ENCODE assay signal across 8 cellular contexts in genomic region chr3:48716508-48716981, GRCh38. TPM values are rescaled to one million over a fixed set of nuclear protein-coding genes. Genes with fewer than 3 reads are reported as not detected.
DNase-seq lines count a peak whose midpoint lies in the region; ATAC-seq and TF ChIP-seq lines count a peak whose summit lies in the region.

No MANE protein-coding gene starts in this region.

- H3K9me3 Mint-ChIP-seq in activated CD4-positive, alpha-beta T cell treated with anti-CD3 and anti-CD28 coated beads, Interleukin-2, amount 10 ng/mL, durations not matched to agents 24 days and 14 days, result peaks cover 8% of the 10 kb centered on the region
- no peaks in the 10 kb centered on the region for H3K9me3 Mint-ChIP-seq in endodermal cell
- no peaks in the 10 kb centered on the region for H3K9me3 Mint-ChIP-seq in neural crest cell

- intact Hi-C loops in activated CD4-positive, alpha-beta T cell treated with anti-CD3 and anti-CD28 coated beads, Interleukin-2, amount 10 ng/mL, durations not matched to agents 24 days and 14 days (cut with micrococcal nuclease), result loop anchor here (2.0 to 5.0 kb wide), 4 partner anchors 54 to 1521 kb away; partner anchors contain the start of genes CELSR3, GNAI2, NME6 and QRICH1

- peaks cover 37% of the 10 kb centered on the region for H3K36me3 ChIP-seq in endodermal cell (ENCODE audit: control insufficient read depth, insufficient read depth, low read length)

- H3K4me3 ChIP-seq in endodermal cell (ENCODE audit: low read length), result peak overlapping the region; percentile 97

- H3K36me3 Mint-ChIP-seq in activated CD4-positive, alpha-beta T cell treated with anti-CD3 and anti-CD28 coated beads, Interleukin-2, amount 10 ng/mL, durations not matched to agents 24 days and 14 days (ENCODE audit: low read depth), result peaks cover 23% of the 10 kb centered on the region
- H3K36me3 Mint-ChIP-seq in endodermal cell (ENCODE audit: low read depth) (peaks cover 33% of the 10 kb centered on the region), neural crest cell (ENCODE audit: low read depth) (peaks cover 10% of the 10 kb centered on the region)

- no peaks in the 10 kb centered on the region for H3K9me3 ChIP-seq in endodermal cell (ENCODE audit: control insufficient read depth, low read length)

- 0% methylated on average over 16 of the region's 16 CpGs; no CpG with 5 or more reads in 1 of the 2 experiments for WGBS in endodermal cell (ENCODE audit: insufficient coverage in 1 of 2, insufficient read length in 1 of 2), 2 experiments

- DNase-seq in activated gamma-delta T cell treated with Interleukin-2 at 50 U/mL for 16 hours, result peak; percentile 7
- no peak for DNase-seq in activated gamma-delta T cell (lab: John Stamatoyannopoulos, UW)
- peak; percentile 79 for DNase-seq in activated CD4-positive, alpha-beta T cell treated with anti-CD3 and anti-CD28 coated beads, Interleukin-2, amount 10 ng/mL, durations not matched to agents 24 days and 14 days
- peak; percentile 64 for DNase-seq in endodermal cell
- peak; percentile 8 for DNase-seq in neural crest cell (ENCODE audit: low read depth, low spot score)
- no peak for DNase-seq in NCI-H187 treated with DMSO at 0.1 percent for 48 hours (lab: John Stamatoyannopoulos, UW)
- no peak for DNase-seq in medulla oblongata (ENCODE audit: extremely low spot score)

- H3K4me1 Mint-ChIP-seq in activated CD4-positive, alpha-beta T cell treated with anti-CD3 and anti-CD28 coated beads, Interleukin-2, amount 10 ng/mL, durations not matched to agents 24 days and 14 days, result peaks cover 32% of the 10 kb centered on the region
- H3K4me1 Mint-ChIP-seq in endodermal cell (peaks cover 24% of the 10 kb centered on the region), neural crest cell (peaks cover 34% of the 10 kb centered on the region)

- H3K27ac ChIP-seq in endodermal cell (ENCODE audit: low read depth, low read length), result peak overlapping the region; percentile 95

- TF ChIP-seq CTCF in endodermal cell (conservative IDR thresholded peaks at IDR 0.05) (no peak), neural crest cell (conservative IDR thresholded peaks at IDR 0.05) (no peak)

- peak overlapping the region; percentile 98 for H3K27ac Mint-ChIP-seq in activated CD4-positive, alpha-beta T cell treated with anti-CD3 and anti-CD28 coated beads, Interleukin-2, amount 10 ng/mL, durations not matched to agents 24 days and 14 days
- H3K27ac Mint-ChIP-seq in endodermal cell (peak overlapping the region; percentile 100), neural crest cell (ENCODE audit: unreplicated experiment) (peak overlapping the region; percentile 99)

- peaks cover 22% of the 10 kb centered on the region for H3K27me3 Mint-ChIP-seq in activated CD4-positive, alpha-beta T cell treated with anti-CD3 and anti-CD28 coated beads, Interleukin-2, amount 10 ng/mL, durations not matched to agents 24 days and 14 days
- peaks cover 3% of the 10 kb centered on the region for H3K27me3 Mint-ChIP-seq in endodermal cell (ENCODE audit: insufficient read depth)
- H3K27me3 Mint-ChIP-seq in neural crest cell (ENCODE audit: low read depth), result peaks cover 5% of the 10 kb centered on the region

- peak overlapping the region; percentile 98 for H3K4me3 Mint-ChIP-seq in activated CD4-positive, alpha-beta T cell treated with anti-CD3 and anti-CD28 coated beads, Interleukin-2, amount 10 ng/mL, durations not matched to agents 24 days and 14 days
- H3K4me3 Mint-ChIP-seq in endodermal cell (peak overlapping the region; percentile 100), neural crest cell (peak overlapping the region; percentile 96)

- no peaks in the 10 kb centered on the region for H3K27me3 ChIP-seq in endodermal cell (ENCODE audit: control insufficient read depth, insufficient read depth, low read length, poor library complexity, severe bottlenecking)

- ATAC-seq in HG02981 (IDR thresholded peaks at IDR 0.05; ENCODE audit: unreplicated experiment), result no peak

- peak overlapping the region; percentile 100 for H3K9ac ChIP-seq in endodermal cell (ENCODE audit: extremely low read depth, low read length, poor library complexity, severe bottlenecking)

- no peaks in the 10 kb centered on the region for H3K4me1 ChIP-seq in endodermal cell (ENCODE audit: control insufficient read depth, insufficient read depth, low read length)

RNA-seq across cellular contexts. Expression of gene IP6K2, which starts 0.5 kb away (rescaled TPM):
- total RNA-seq in activated CD4-positive, alpha-beta T cell treated with anti-CD3 and anti-CD28 coated beads, Interleukin-2, amount 10 ng/mL, durations not matched to agents 24 days and 14 days, result 57.9 and 58.4 TPM in 2 replicates
- total RNA-seq in endodermal cell (100 to 1,000 TPM; 104 to 127 TPM), neural crest cell (139 and 143 TPM in 2 replicates)
- 219 TPM for polyA plus RNA-seq in endodermal cell (2013, experiment 1 of 2)
- polyA plus RNA-seq in endodermal cell (2013, experiment 2 of 2), result 181 TPM

RNA-seq across cellular contexts. Expression of gene NCKIPSD, which starts 30.8 kb away (rescaled TPM):
- total RNA-seq in activated CD4-positive, alpha-beta T cell treated with anti-CD3 and anti-CD28 coated beads, Interleukin-2, amount 10 ng/mL, durations not matched to agents 24 days and 14 days, result 53.1 and 54.1 TPM in 2 replicates
- total RNA-seq in endodermal cell, result 10 to 100 TPM; 30.9 to 32.5 TPM
- 30.2 TPM for polyA plus RNA-seq in endodermal cell (2013, experiment 1 of 2)
- 26.9 TPM for polyA plus RNA-seq in endodermal cell (2013, experiment 2 of 2)
- total RNA-seq in neural crest cell, result 25.3 and 30.2 TPM in 2 replicates

RNA-seq across cellular contexts. Expression of gene CELSR3, which starts 53.9 kb away (rescaled TPM):
- 14.5 and 15.2 TPM in 2 replicates for total RNA-seq in activated CD4-positive, alpha-beta T cell treated with anti-CD3 and anti-CD28 coated beads, Interleukin-2, amount 10 ng/mL, durations not matched to agents 24 days and 14 days
- total RNA-seq in endodermal cell (10 to 100 TPM; 20.7 to 30.1 TPM), neural crest cell (26.5 and 27.2 TPM in 2 replicates)
- 24.4 TPM for polyA plus RNA-seq in endodermal cell (2013, experiment 1 of 2)
- polyA plus RNA-seq in endodermal cell (2013, experiment 2 of 2), result 22.9 TPM

Comparison
In these comparisons a context has a peak if more than half of its experiments do, and no peak if none do; other contexts are left out.
1. DNase-seq: peak in activated gamma-delta T cell treated with Interleukin-2 at 50 U/mL for 16 hours (single experiment), activated CD4-positive, alpha-beta T cell treated with anti-CD3 and anti-CD28 coated beads, Interleukin-2, amount 10 ng/mL, durations not matched to agents 24 days and 14 days (single experiment), endodermal cell (single experiment) and neural crest cell (single experiment); none in activated gamma-delta T cell (single experiment), NCI-H187 treated with DMSO at 0.1 percent for 48 hours (single experiment) and medulla oblongata (single experiment).
2. Peak in every context shown above with its lines, with median percentiles within 50 percentile points of each other: H3K27ac Mint-ChIP-seq and H3K4me3 Mint-ChIP-seq.